Comparison of ENCODE assay signal across 34 cellular contexts in genomic region chr9:94568250-94568889, GRCh38. TPM values are rescaled to one million over a fixed set of nuclear protein-coding genes. Genes with fewer than 3 reads are reported as not detected.
"Had no signal": no experiment of that assay in that cellular context is flagged by ENCODE, and none has a peak within 500 bp of the region (broad histone marks: within the 10 kb centered on the region; RNA-seq: fewer than 3 reads in every experiment).

No MANE protein-coding gene starts in this region.

- H3K36me3 ChIP-seq: brain microvascular endothelial cell had no signal

- H3K4me2 ChIP-seq: KMS-11 had no signal

- H3K27me3 ChIP-seq: brain microvascular endothelial cell had no signal

- H3K27ac ChIP-seq: brain microvascular endothelial cell, KMS-11, VCaP had no signal

- ATAC-seq: activated CD8-positive, alpha-beta memory T cell treated with anti-CD3 and anti-CD28 coated beads, Interleukin-2, amount 10 ng/mL, durations not matched to agents 7 days and 5 days; activated T-cell treated with anti-CD3 and anti-CD28 coated beads, Interleukin-2, amount 50 U/mL, for 72 hours; activated T-helper 17 cell treated with anti-CD3 and anti-CD28 coated beads, Interleukin-2, amount 50 U/mL, for 72 hours; Panc1 had no signal

- DNase-seq: activated CD4-positive, alpha-beta memory T cell treated with anti-CD3 and anti-CD28 coated beads, Interleukin-2, amount 10 ng/mL, durations not matched to agents 7 days and 5 days; activated CD4-positive, alpha-beta T cell treated with anti-CD3 and anti-CD28 coated beads for 1 hour; activated CD4-positive, alpha-beta T cell treated with anti-CD3 and anti-CD28 coated beads for 48 hours; activated CD4-positive, CD25-positive, alpha-beta regulatory T cell; activated CD8-positive, alpha-beta memory T cell treated with anti-CD3 and anti-CD28 coated beads for 24 hours; activated CD8-positive, alpha-beta memory T cell treated with anti-CD3 and anti-CD28 coated beads, Interleukin-2, amount 10 ng/mL, durations not matched to agents 7 days and 5 days; activated effector memory CD4-positive, alpha-beta T cell treated with anti-CD3 and anti-CD28 coated beads, Interleukin-2, amount 50 U/mL, for 16 hours; activated naive CD4-positive, alpha-beta T cell; activated naive CD4-positive, alpha-beta T cell treated with anti-CD3 and anti-CD28 coated beads, Interleukin-2, amount 50 U/mL, for 16 hours; activated naive CD8-positive, alpha-beta T cell treated with anti-CD3 and anti-CD28 coated beads for 36 hours; activated T-cell treated with anti-CD3 and anti-CD28 coated beads, Interleukin-2, amount 50 U/mL, for 1 hour; activated T-cell treated with anti-CD3 and anti-CD28 coated beads, Interleukin-2, amount 50 U/mL, for 72 hours; amniotic stem cell; aorta; brain microvascular endothelial cell; NCI-H1105 treated with DMSO at 0.1 percent for 48 hours; NCI-H1436 treated with DMSO at 0.1 percent for 48 hours; NCI-H1694 treated with DMSO at 0.1 percent for 48 hours; NCI-H2029; NCI-H345; NCI-H524 treated with DMSO at 0.1 percent for 48 hours; SIG-M5; SW 1271; T-helper 1 cell; T-helper 2 cell; T-helper 9 cell had no signal

RNA-seq across cellular contexts. Expression of gene PCAT7, which starts 13.5 kb away (rescaled TPM):
- total RNA-seq: activated CD4-positive, alpha-beta memory T cell treated with anti-CD3 and anti-CD28 coated beads, Interleukin-2, amount 10 ng/mL, durations not matched to agents 7 days and 5 days; activated CD8-positive, alpha-beta memory T cell treated with anti-CD3 and anti-CD28 coated beads, Interleukin-2, amount 10 ng/mL, durations not matched to agents 7 days and 5 days; activated naive CD8-positive, alpha-beta T cell treated with anti-CD3 and anti-CD28 coated beads for 36 hours; activated T-cell treated with anti-CD3 and anti-CD28 coated beads, Interleukin-2, amount 50 U/mL, for 72 hours; activated T-helper 17 cell treated with anti-CD3 and anti-CD28 coated beads, Interleukin-2, amount 50 U/mL, for 72 hours; LHCN-M2 had no signal

RNA-seq across cellular contexts. Expression of gene FBP2, which starts 25.3 kb away (rescaled TPM):
- total RNA-seq: activated CD4-positive, alpha-beta memory T cell treated with anti-CD3 and anti-CD28 coated beads, Interleukin-2, amount 10 ng/mL, durations not matched to agents 7 days and 5 days; activated CD8-positive, alpha-beta memory T cell treated with anti-CD3 and anti-CD28 coated beads, Interleukin-2, amount 10 ng/mL, durations not matched to agents 7 days and 5 days; activated naive CD8-positive, alpha-beta T cell treated with anti-CD3 and anti-CD28 coated beads for 36 hours; activated T-cell treated with anti-CD3 and anti-CD28 coated beads, Interleukin-2, amount 50 U/mL, for 72 hours; activated T-helper 17 cell treated with anti-CD3 and anti-CD28 coated beads, Interleukin-2, amount 50 U/mL, for 72 hours; aorta; LHCN-M2; NCI-H460; RPMI7951; SK-MEL-5 had no signal
